ENCODE assay signal across 8 cellular contexts in the genomic region with DNA sequence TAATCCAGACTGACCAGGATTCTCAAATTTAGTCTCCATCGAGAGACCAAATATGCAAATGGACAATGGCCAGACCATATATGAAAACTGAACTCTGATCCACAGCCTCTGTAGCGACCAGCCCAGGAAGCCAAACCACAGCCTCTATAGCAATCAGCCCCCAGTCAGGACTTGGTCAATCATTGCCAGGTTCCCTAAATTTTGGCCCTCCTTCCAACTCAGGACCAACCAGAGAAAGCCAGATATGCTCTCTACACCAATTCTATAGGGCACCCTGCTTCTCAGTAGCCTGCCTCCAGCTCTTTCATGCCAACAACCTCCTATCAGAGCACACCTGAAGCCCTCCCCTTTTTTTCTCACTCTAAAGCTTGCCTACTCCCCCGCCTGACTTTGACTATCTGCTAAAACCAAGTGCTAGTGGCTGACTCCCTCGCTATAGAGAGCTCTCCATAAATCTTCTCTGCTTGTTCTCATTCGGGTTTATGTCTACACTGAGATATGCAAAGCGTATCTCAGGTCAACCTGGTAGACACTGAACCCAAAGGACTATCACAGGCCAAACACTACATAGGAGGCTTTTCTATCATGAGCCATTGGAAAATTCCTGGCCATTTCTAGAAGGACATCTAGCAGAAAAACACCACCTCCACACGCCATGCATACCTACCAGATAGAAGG.
A peak's percentile ranks its signal among the peaks of the same experiment; 100 is the strongest.
DNase-seq lines count a peak whose midpoint lies in the region; ATAC-seq and TF ChIP-seq lines count a peak whose summit lies in the region.

No MANE protein-coding gene starts in this region.

- CTCF ChIA-PET in A673 (lab: Charles Lee) = no interaction called here

- H2AK5ac ChIP-seq in H9 (ENCODE audit: insufficient read length, low read length) = no peak overlapping the region

- H2BK12ac ChIP-seq in H9 (ENCODE audit: insufficient read length, low read depth, low read length) = no peak overlapping the region

- H3K36me3 Mint-ChIP-seq in H9 (ENCODE audit: insufficient read depth in 1 of 3, low read depth in 3 of 3) = no peaks in the 10 kb centered on the region

- BruUV-seq in A673 (replicated peaks; lab: Mats Ljungman, UMichigan) = no TSS peak

- intact Hi-C loops in left colon (cut with DNase I, micrococcal nuclease) (no loop called here), A673 (cut with micrococcal nuclease; ENCODE audit: unreplicated experiment) (no loop called here)

- H2BK5ac ChIP-seq in H9 (ENCODE audit: insufficient read length, low read length) = no peak overlapping the region

- H3K27ac Mint-ChIP-seq in H9 = no peak overlapping the region; a peak in 1 of 7 replicates

- no peak overlapping the region for H3K18ac ChIP-seq in H9 (ENCODE audit: insufficient read length, low read depth, low read length)

- H3K9me2 ChIP-seq in Karpas-422 (replicated peaks; ENCODE audit: insufficient read depth, low read length) = no peaks in the 10 kb centered on the region

- H2AFZ ChIP-seq in Karpas-422 (ENCODE audit: low read length) = no peak overlapping the region
- H2AFZ ChIP-seq in H9 (ENCODE audit: low read length) = no peak overlapping the region

- no peak overlapping the region for H3K23ac ChIP-seq in H9 (ENCODE audit: insufficient read length, low read depth, low read length)

- no peak overlapping the region for H4K5ac ChIP-seq in H9 (ENCODE audit: insufficient read length, low read depth, low read length)

- H3K14ac ChIP-seq in H9 (ENCODE audit: insufficient read depth, low read length) = no peak overlapping the region

- H3K4me2 ChIP-seq in Karpas-422 (ENCODE audit: low read depth, low read length, poor library complexity, severe bottlenecking) (peak overlapping the region; percentile 69), H9 (ENCODE audit: insufficient read depth, insufficient read length, low read length) (no peak overlapping the region)

- no peak overlapping the region for H2BK120ac ChIP-seq in H9 (ENCODE audit: low read depth, low read length, poor library complexity, severe bottlenecking)

- no peak overlapping the region for H3K27ac ChIP-seq in Karpas-422 (ENCODE audit: low read length)
- H3K27ac ChIP-seq in A673 (ENCODE audit: low read depth, low read length, poor library complexity, severe bottlenecking) = no peak overlapping the region
- H3K27ac ChIP-seq in H9 (ENCODE audit: insufficient read length, low read depth, low read length) = no peak overlapping the region

- no peak overlapping the region for H4K8ac ChIP-seq in H9 (replicated peaks; ENCODE audit: insufficient read length, low read depth, low read length)

- no peaks in the 10 kb centered on the region for H3K27me3 Mint-ChIP-seq in H9 (ENCODE audit: low read depth)

- no peak overlapping the region for H3K4me3 ChIP-seq in Karpas-422 (ENCODE audit: low read length)
- no peak overlapping the region for H3K4me3 ChIP-seq in A673 (ENCODE audit: low read depth, low read length, poor library complexity, severe bottlenecking)

- no CpG with 5 or more reads among the region's 7 CpGs for WGBS in H9 (ENCODE audit: extremely low coverage, insufficient read length, low lambda C conversion rate)

- no peak overlapping the region for H3K4me3 Mint-ChIP-seq in H9

- H3K79me2 ChIP-seq in Karpas-422 (ENCODE audit: low read length) (no peaks in the 10 kb centered on the region), H9 (ENCODE audit: insufficient read depth, low read length) (no peaks in the 10 kb centered on the region)

- no peak overlapping the region for H3T11ph ChIP-seq in H9 (ENCODE audit: low read length)

- H3K4me1 Mint-ChIP-seq in H9 = peaks cover 30 to 36% of the 10 kb centered on the region in 2 experiments

- no peak overlapping the region for H2BK15ac ChIP-seq in H9 (ENCODE audit: low read depth, low read length)

- H2BK20ac ChIP-seq in H9 (ENCODE audit: low read depth, low read length, poor library complexity, severe bottlenecking) = no peak overlapping the region

- no peaks in the 10 kb centered on the region for H3K27me3 ChIP-seq in Karpas-422 (ENCODE audit: low read length)
- H3K27me3 ChIP-seq in A673 (replicated peaks; ENCODE audit: insufficient read depth, low read depth, low read length, poor library complexity) = no peaks in the 10 kb centered on the region
- no peaks in the 10 kb centered on the region for H3K27me3 ChIP-seq in H9 (ENCODE audit: insufficient read depth, low read length)

- peak; percentile 50 for DNase-seq in Karpas-422
- DNase-seq in left colon = no peak
- DNase-seq in A673 (ENCODE audit: low spot score) = no peak
- DNase-seq in NOMO-1 (lab: John Stamatoyannopoulos, UW; ENCODE audit: unreplicated experiment in 2 of 2) = no peak
- DNase-seq in SHP77 treated with DMSO at 0.1 percent for 48 hours (lab: John Stamatoyannopoulos, UW) = no peak
- no peak for DNase-seq in H9

- H3K9me3 ChIP-seq in Karpas-422 (ENCODE audit: low read length) (no peaks in the 10 kb centered on the region), A673 (ENCODE audit: low read depth, low read length, poor library complexity, severe bottlenecking) (no peaks in the 10 kb centered on the region), H9 (ENCODE audit: control insufficient read depth, low read depth, low read length) (no peaks in the 10 kb centered on the region)

- H3K4ac ChIP-seq in H9 (ENCODE audit: low read depth, low read length) = no peak overlapping the region

- H3K56ac ChIP-seq in H9 (ENCODE audit: insufficient read length, low read depth, low read length) = no peak overlapping the region

- no peaks in the 10 kb centered on the region for H3K9me3 Mint-ChIP-seq in H9

- no peak overlapping the region for H3K9ac ChIP-seq in Karpas-422 (ENCODE audit: low read length)
- no peak overlapping the region for H3K9ac ChIP-seq in H9 (ENCODE audit: extremely low read depth, insufficient read length, low read length)

- H3K4me1 ChIP-seq in Karpas-422 (ENCODE audit: low read length) = peaks cover 42% of the 10 kb centered on the region
- no peaks in the 10 kb centered on the region for H3K4me1 ChIP-seq in A673 (ENCODE audit: insufficient read depth, low read length, poor library complexity, severe bottlenecking)
- H3K4me1 ChIP-seq in H9 (ENCODE audit: insufficient read depth, low read length) = no peaks in the 10 kb centered on the region; the same call in 1 of the 2 replicates

- H4K20me1 ChIP-seq in Karpas-422 (ENCODE audit: insufficient read depth, low read depth, low read length) = peaks cover 12% of the 10 kb centered on the region; the same call in 1 of the 2 replicates
- no peaks in the 10 kb centered on the region for H4K20me1 ChIP-seq in H9 (ENCODE audit: control insufficient read depth, insufficient read depth, insufficient read length)

- POLR2A ChIA-PET in A673 (lab: Charles Lee; ENCODE audit: low non-redundant PET) = interaction anchor here (0.6 kb wide), 1 partner anchor 20 kb away, joined by 3 read pairs; no protein-coding TSS in a partner anchor

- H4K91ac ChIP-seq in H9 (ENCODE audit: insufficient read length, low read depth, low read length) = no peak overlapping the region

- H3K79me1 ChIP-seq in H9 (ENCODE audit: insufficient read depth, low read depth, low read length, poor library complexity, severe bottlenecking) = no peaks in the 10 kb centered on the region

- H3K36me3 ChIP-seq in Karpas-422 (ENCODE audit: insufficient read depth, low read length) (no peaks in the 10 kb centered on the region), A673 (ENCODE audit: insufficient read depth, low read length, poor library complexity, severe bottlenecking) (no peaks in the 10 kb centered on the region)

- ATAC-seq in GM18517 (IDR thresholded peaks at IDR 0.05; ENCODE audit: unreplicated experiment) (peak; percentile 67), GM21737 (IDR thresholded peaks at IDR 0.05; ENCODE audit: unreplicated experiment) (peak; percentile 53), left colon (peak; percentile 1)

- no peak for TF ChIP-seq CTCF in A673 (conservative IDR thresholded peaks at IDR 0.05; ENCODE audit: low read depth, low read length)
- TF ChIP-seq CTCF in H9 (conservative IDR thresholded peaks at IDR 0.05) = no peak

- H3K23me2 ChIP-seq in H9 (ENCODE audit: insufficient read length, low read depth, low read length, poor library complexity, severe bottlenecking) = no peaks in the 10 kb centered on the region

Comparison
In these comparisons a context has a peak if more than half of its experiments do, and no peak if none do; other contexts are left out.
1. ATAC-seq: peak in every context shown above with its lines; median percentile 67 in GM18517; 53 in GM21737; 1 in left colon.